ENCODE assay signal across 9 cellular contexts in genomic region chr11:27699926-27700350, GRCh38. TPM values are rescaled to one million over a fixed set of nuclear protein-coding genes. Genes with fewer than 3 reads are reported as not detected.
A peak's percentile ranks its signal among the peaks of the same experiment; 100 is the strongest.
DNase-seq lines count a peak whose midpoint lies in the region; TF ChIP-seq lines count a peak whose summit lies in the region.
"Had no signal": no experiment of that assay in that cellular context is flagged by ENCODE, and none has a peak within 500 bp of the region (broad histone marks: within the 10 kb centered on the region; RNA-seq: fewer than 3 reads in every experiment).

No MANE protein-coding gene starts in this region.

- H3K4me3 ChIP-seq in AG09309 (ENCODE audit: control insufficient read depth, low read depth, low read length), result peak overlapping the region; percentile 90
- peak overlapping the region; percentile 30 for H3K4me3 ChIP-seq in neuron (ENCODE audit: low read length)
- H3K4me3 ChIP-seq in CD8-positive, alpha-beta memory T cell (ENCODE audit: low read length), result no peak overlapping the region

- no peak overlapping the region for H3K27ac Mint-ChIP-seq in IgD-negative memory B cell
- no peak overlapping the region for H3K27ac Mint-ChIP-seq in endothelial cell (ENCODE audit: unreplicated experiment)
- H3K27ac Mint-ChIP-seq in CD8-positive, alpha-beta memory T cell, result no peak overlapping the region

- DNase-seq in AG09309 (ENCODE audit: low read depth) (no peak), endothelial cell (ENCODE audit: low spot score) (no peak), caudate nucleus (lab: John Stamatoyannopoulos, UW) (no peak), T-helper 9 cell (no peak)
- DNase-seq in CD8-positive, alpha-beta memory T cell, result no peak
- no peak for DNase-seq in effector CD8-positive, alpha-beta T cell (lab: John Stamatoyannopoulos, UW)
- DNase-seq: activated gamma-delta T cell treated with Interleukin-2 at 50 U/mL for 16 hours had no signal

- POLR2A ChIA-PET in CD8-positive, alpha-beta memory T cell (lab: Charles Lee), result no interaction called here

- H3K9me3 ChIP-seq in neuron (ENCODE audit: low read length), result no peaks in the 10 kb centered on the region
- no peaks in the 10 kb centered on the region for H3K9me3 ChIP-seq in CD8-positive, alpha-beta memory T cell (ENCODE audit: low read length)

- H3K4me1 Mint-ChIP-seq in IgD-negative memory B cell (peaks cover 11 to 22% (median 13%) of the 10 kb centered on the region in 3 donors), endothelial cell (ENCODE audit: unreplicated experiment) (peaks cover 17% of the 10 kb centered on the region)
- peaks cover 21 to 32% (median 26%) of the 10 kb centered on the region in 3 donors for H3K4me1 Mint-ChIP-seq in CD8-positive, alpha-beta memory T cell

- peak overlapping the region; percentile 81 for H2AFZ ChIP-seq in neuron (ENCODE audit: low read depth, low read length)

- no peak overlapping the region for H3K27ac ChIP-seq in CD8-positive, alpha-beta memory T cell (ENCODE audit: low read depth, low read length)
- no peak overlapping the region for H3K27ac ChIP-seq in caudate nucleus (ENCODE audit: low read depth, low read length)

- H3K27me3 Mint-ChIP-seq in IgD-negative memory B cell, result peaks cover 48% of the 10 kb centered on the region
- peaks cover 15% of the 10 kb centered on the region for H3K27me3 Mint-ChIP-seq in endothelial cell (ENCODE audit: unreplicated experiment)
- H3K27me3 Mint-ChIP-seq in CD8-positive, alpha-beta memory T cell, result peaks cover 44 to 82% of the 10 kb centered on the region in 2 donors

- TF ChIP-seq CTCF in AG09309 (IDR thresholded peaks at IDR 0.05; ENCODE audit: control insufficient read depth, insufficient read depth, low read depth, low read length, missing control alignments) (no peak), endothelial cell (IDR thresholded peaks at IDR 0.05; ENCODE audit: unreplicated experiment) (no peak)

- H3K4me3 Mint-ChIP-seq in IgD-negative memory B cell (peak overlapping the region in 3 of 4 donors; percentile 42 to 84 (median 84)), endothelial cell (ENCODE audit: unreplicated experiment) (peak overlapping the region; percentile 92)
- peak overlapping the region in 3 of 7 donors; percentile 41 to 75 (median 65) for H3K4me3 Mint-ChIP-seq in CD8-positive, alpha-beta memory T cell

- no peaks in the 10 kb centered on the region for H3K36me3 ChIP-seq in neuron (ENCODE audit: insufficient read depth, low read length)
- H3K36me3 ChIP-seq in CD8-positive, alpha-beta memory T cell (ENCODE audit: insufficient read depth, low read length), result no peaks in the 10 kb centered on the region

- peaks cover 24% of the 10 kb centered on the region for H3K4me1 ChIP-seq in neuron (ENCODE audit: insufficient read depth, low read length)
- H3K4me1 ChIP-seq in CD8-positive, alpha-beta memory T cell (ENCODE audit: insufficient read depth, low read length), result peaks cover 12% of the 10 kb centered on the region

- H3K9me3 Mint-ChIP-seq in IgD-negative memory B cell (peaks cover 0 to 2% (median 0%) of the 10 kb centered on the region in 3 donors), endothelial cell (ENCODE audit: unreplicated experiment) (no peaks in the 10 kb centered on the region)
- peaks cover 0 to 3% (median 0%) of the 10 kb centered on the region in 5 donors for H3K9me3 Mint-ChIP-seq in CD8-positive, alpha-beta memory T cell

- peaks cover 44% of the 10 kb centered on the region for H3K27me3 ChIP-seq in neuron (ENCODE audit: insufficient read depth, low read length)
- H3K27me3 ChIP-seq in CD8-positive, alpha-beta memory T cell (ENCODE audit: insufficient read depth, low read length, poor library complexity, severe bottlenecking), result peaks cover 21% of the 10 kb centered on the region

- H3K36me3 Mint-ChIP-seq in IgD-negative memory B cell, result no peaks in the 10 kb centered on the region
- H3K36me3 Mint-ChIP-seq in endothelial cell (ENCODE audit: low read depth, unreplicated experiment), result no peaks in the 10 kb centered on the region
- no peaks in the 10 kb centered on the region for H3K36me3 Mint-ChIP-seq in CD8-positive, alpha-beta memory T cell

- CTCF ChIA-PET in CD8-positive, alpha-beta memory T cell (lab: Charles Lee), result interaction anchor here (0.7 kb wide), 1 partner anchor 829 kb away, joined by 3 read pairs; no protein-coding TSS in a partner anchor

RNA-seq across cellular contexts. Expression of gene BDNF, which starts 0.3 kb away (rescaled TPM):
- not detected for polyA plus RNA-seq in IgD-negative memory B cell
- 0.10 TPM for total RNA-seq in endothelial cell (ENCODE audit: unreplicated experiment)
- total RNA-seq in CD8-positive, alpha-beta memory T cell, result not detected
- not detected for polyA plus RNA-seq in CD8-positive, alpha-beta memory T cell
